Comparison of ENCODE assay signal across 27 cellular contexts in genomic region chr6:159490298-159490937, GRCh38.
DNase-seq lines count a peak whose midpoint lies in the region; ATAC-seq and TF ChIP-seq lines count a peak whose summit lies in the region.
"Had no signal": no experiment of that assay in that cellular context is flagged by ENCODE, and none has a peak within 500 bp of the region (broad histone marks: within the 10 kb centered on the region; RNA-seq: fewer than 3 reads in every experiment).

No MANE protein-coding gene starts in this region.

- H3K9me3 ChIP-seq in gastroesophageal sphincter (no peaks in the 10 kb centered on the region), thyroid gland (no peaks in the 10 kb centered on the region)
- H3K9me3 ChIP-seq: right lobe of liver had no signal

- H3K4me3 ChIP-seq in gastroesophageal sphincter (no peak overlapping the region), thyroid gland (replicated peaks in 1 of 3) (no peak overlapping the region)
- H3K4me3 ChIP-seq: GM12878, right lobe of liver had no signal

- H3K36me3 Mint-ChIP-seq in activated T-cell treated with anti-CD3 and anti-CD28 coated beads, Interleukin-2, amount 50 U/mL, for 4 hours (ENCODE audit: insufficient read depth), result no peaks in the 10 kb centered on the region
- H3K36me3 Mint-ChIP-seq: CD8-positive, alpha-beta memory T cell; naive thymus-derived CD8-positive, alpha-beta T cell had no signal

- intact Hi-C loops in thyroid gland (cut with DNase I), result no loop called here

- no peaks in the 10 kb centered on the region for H3K4me1 Mint-ChIP-seq in activated T-cell treated with anti-CD3 and anti-CD28 coated beads, Interleukin-2, amount 50 U/mL, for 4 hours (ENCODE audit: low read depth)
- H3K4me1 Mint-ChIP-seq: activated B cell treated with CpG ODN at 0.5 μM for 24 hours; CD8-positive, alpha-beta memory T cell; naive thymus-derived CD8-positive, alpha-beta T cell had no signal

- ATAC-seq in gastroesophageal sphincter (peak; percentile 74), HG02840 (IDR thresholded peaks at IDR 0.05; ENCODE audit: low FRiP score, unreplicated experiment) (no peak)
- ATAC-seq in activated T-cell treated with anti-CD3 and anti-CD28 coated beads, Interleukin-2, amount 50 U/mL, for 4 hours, result no peak
- ATAC-seq: activated CD8-positive, alpha-beta T cell treated with anti-CD3 and anti-CD28 coated beads, Interleukin-2, amount 10 ng/mL, durations not matched to agents 7 days and 5 days; foreskin keratinocyte; GM12878; naive thymus-derived CD8-positive, alpha-beta T cell had no signal

- H3K27me3 Mint-ChIP-seq in activated T-cell treated with anti-CD3 and anti-CD28 coated beads, Interleukin-2, amount 50 U/mL, for 4 hours (ENCODE audit: low read depth), result peaks cover 10% of the 10 kb centered on the region
- H3K27me3 Mint-ChIP-seq: dendritic cell treated with granulocyte-macrophage colony-stimulating factor and Interleukin-4, amounts not matched to agents 40 ng/mL and 50 ng/mL, for 4 days had no signal

- no peaks in the 10 kb centered on the region for H3K9me3 Mint-ChIP-seq in activated T-cell treated with anti-CD3 and anti-CD28 coated beads, Interleukin-2, amount 50 U/mL, for 4 hours
- H3K9me3 Mint-ChIP-seq: activated B cell treated with CpG ODN at 0.5 μM for 24 hours; dendritic cell treated with granulocyte-macrophage colony-stimulating factor and Interleukin-4, amounts not matched to agents 40 ng/mL and 50 ng/mL, for 4 days had no signal

- H3K27me3 ChIP-seq in gastroesophageal sphincter, result no peaks in the 10 kb centered on the region
- no peaks in the 10 kb centered on the region for H3K27me3 ChIP-seq in thyroid gland
- H3K27me3 ChIP-seq: foreskin keratinocyte, right lobe of liver had no signal

- TF ChIP-seq CTCF in gastroesophageal sphincter (IDR thresholded peaks at IDR 0.05) (no peak), thyroid gland (IDR thresholded peaks at IDR 0.05) (no peak)

- WGBS in gastroesophageal sphincter (ENCODE audit: low coverage in 1 of 2), 2 donors, result 10 to 24% methylated on average over 5 to 6 of the region's 6 CpGs
- WGBS in thyroid gland, 2 donors, result 24 to 29% methylated on average over 6 of the region's 6 CpGs

- peak overlapping the region in 1 of 4 donors; percentile 64 for H3K27ac ChIP-seq in gastroesophageal sphincter
- H3K27ac ChIP-seq in thyroid gland, result no peak overlapping the region
- H3K27ac ChIP-seq: foreskin keratinocyte, right lobe of liver had no signal

- peaks cover 5 to 16% (median 6%) of the 10 kb centered on the region in 3 donors for H3K4me1 ChIP-seq in gastroesophageal sphincter
- peaks cover 0 to 7% of the 10 kb centered on the region in 2 donors for H3K4me1 ChIP-seq in thyroid gland
- H3K4me1 ChIP-seq: foreskin keratinocyte, right lobe of liver had no signal

- DNase-seq in HT-29 (ENCODE audit: low spot score) (peak; percentile 7), midbrain (lab: John Stamatoyannopoulos, UW) (peak; percentile 39), thyroid gland (peak; percentile 17), NCI-H2081 (lab: John Stamatoyannopoulos, UW) (no peak)
- no peak for DNase-seq in effector CD8-positive, alpha-beta T cell (lab: John Stamatoyannopoulos, UW)
- DNase-seq in activated T-cell treated with anti-CD3 and anti-CD28 coated beads, Interleukin-2, amount 50 U/mL, for 4 hours, result no peak
- DNase-seq: activated B cell treated with CpG ODN at 0.5 μM for 24 hours; activated CD8-positive, alpha-beta T cell treated with anti-CD3 and anti-CD28 coated beads, Interleukin-2, amount 10 ng/mL, durations not matched to agents 7 days and 5 days; activated naive CD4-positive, alpha-beta T cell; amniotic stem cell; CD8-positive, alpha-beta memory T cell; DMS79 treated with DMSO at 0.1 percent for 48 hours; foreskin keratinocyte; Karpas-422; kidney; mesendoderm; naive thymus-derived CD8-positive, alpha-beta T cell; NCI-H1694 treated with DMSO at 0.1 percent for 48 hours; NCI-H2227 treated with DMSO at 0.1 percent for 48 hours; NCI-H748 treated with DMSO at 0.1 percent for 48 hours; right lobe of liver; stimulated activated CD4-positive, alpha-beta T cell treated with anti-CD3 and anti-CD28 coated beads, Interleukin-15, amount 100 ng/mL, for 24 hours; T1000 had no signal

- no peak for TF ChIP-seq EP300 in gastroesophageal sphincter (IDR thresholded peaks at IDR 0.05)

- TF ChIP-seq POLR2A in gastroesophageal sphincter (IDR thresholded peaks at IDR 0.05) (no peak), thyroid gland (IDR thresholded peaks at IDR 0.05) (no peak)

- H3K4me3 Mint-ChIP-seq in activated T-cell treated with anti-CD3 and anti-CD28 coated beads, Interleukin-2, amount 50 U/mL, for 4 hours, result no peak overlapping the region
- H3K4me3 Mint-ChIP-seq: activated B cell treated with CpG ODN at 0.5 μM for 24 hours; activated CD8-positive, alpha-beta T cell treated with anti-CD3 and anti-CD28 coated beads, Interleukin-2, amount 10 ng/mL, durations not matched to agents 7 days and 5 days; CD8-positive, alpha-beta memory T cell; dendritic cell treated with granulocyte-macrophage colony-stimulating factor and Interleukin-4, amounts not matched to agents 40 ng/mL and 50 ng/mL, for 4 days; naive thymus-derived CD8-positive, alpha-beta T cell had no signal

- H3K36me3 ChIP-seq in gastroesophageal sphincter (no peaks in the 10 kb centered on the region), thyroid gland (no peaks in the 10 kb centered on the region)
- H3K36me3 ChIP-seq: right lobe of liver had no signal

Comparison
In these comparisons a context has a peak if more than half of its experiments do, and no peak if none do; other contexts are left out.
1. DNase-seq: peak in HT-29 (single experiment), midbrain (single experiment) and thyroid gland (2 of 2); none in effector CD8-positive, alpha-beta T cell (single experiment), NCI-H2081 (0 of 2) and activated T-cell treated with anti-CD3 and anti-CD28 coated beads, Interleukin-2, amount 50 U/mL, for 4 hours (single experiment).